ENCODE assay signal across 22 cellular contexts in the genomic region with DNA sequence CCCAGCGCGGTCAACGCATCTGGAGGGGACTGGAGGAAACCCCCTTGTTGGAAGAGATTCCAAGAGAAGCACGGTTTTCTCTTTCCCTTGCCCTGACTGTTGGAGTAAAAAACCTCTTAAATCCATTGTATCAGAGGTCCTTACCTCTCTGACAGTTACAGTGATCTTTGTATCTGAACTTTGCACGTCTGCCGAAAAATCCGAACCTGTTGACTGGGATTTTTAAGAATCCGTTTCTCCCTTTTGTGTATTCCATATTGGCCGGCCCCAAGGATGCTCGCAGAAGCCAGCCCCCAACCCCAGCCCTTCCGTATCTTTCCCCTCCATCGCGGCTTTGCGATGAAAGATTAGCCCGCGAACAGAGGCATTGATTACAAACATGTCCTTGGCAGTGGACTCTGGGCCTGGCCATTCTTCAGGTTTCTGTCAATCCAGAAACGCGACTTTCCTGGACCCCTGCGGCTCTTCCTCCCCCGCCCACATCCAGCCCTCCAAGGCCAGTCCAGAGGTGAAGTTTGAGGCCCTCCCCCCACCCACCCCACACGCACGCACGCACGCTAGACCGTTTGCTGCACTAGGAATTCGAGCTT. TPM values are rescaled to one million over a fixed set of nuclear protein-coding genes. Genes with fewer than 3 reads are reported as not detected.
DNase-seq lines count a peak whose midpoint lies in the region; ATAC-seq and TF ChIP-seq lines count a peak whose summit lies in the region.
"Had no signal": no experiment of that assay in that cellular context is flagged by ENCODE, and none has a peak within 500 bp of the region (broad histone marks: within the 10 kb centered on the region; RNA-seq: fewer than 3 reads in every experiment).

No MANE protein-coding gene starts in this region.

- DNase-seq in CD4-positive, CD25-positive, alpha-beta regulatory T cell = peak in 1 of 3 donors; percentile 21
- DNase-seq in GM13976 (ENCODE audit: low spot score) (peak; percentile 32), mesendoderm (peak; percentile 39), activated gamma-delta T cell (lab: John Stamatoyannopoulos, UW) (no peak), esophagus squamous epithelium (lab: John Stamatoyannopoulos, UW) (no peak)
- DNase-seq: activated CD4-positive, alpha-beta T cell treated with anti-CD3 and anti-CD28 coated beads for 1 hour; activated naive CD8-positive, alpha-beta T cell treated with anti-CD3 and anti-CD28 coated beads, Interleukin-2, amount 10 ng/mL, durations not matched to agents 7 days and 5 days; activated T-cell treated with anti-CD3 and anti-CD28 coated beads for 4 hours; BE2C; kidney; natural killer cell; NCI-H1436; PC-9; SJCRH30; T1000 had no signal

- peaks cover 10 to 48% (median 31%) of the 10 kb centered on the region in 4 donors for H3K4me1 Mint-ChIP-seq in CD4-positive, CD25-positive, alpha-beta regulatory T cell
- peaks cover 84% of the 10 kb centered on the region for H3K4me1 Mint-ChIP-seq in brain

- H3K27me3 Mint-ChIP-seq in CD4-positive, CD25-positive, alpha-beta regulatory T cell = peaks cover 95% of the 10 kb centered on the region
- peaks cover 45% of the 10 kb centered on the region for H3K27me3 Mint-ChIP-seq in brain

- ATAC-seq in CD4-positive, CD25-positive, alpha-beta regulatory T cell (ENCODE audit: low read depth in 2 of 2) = no peak
- no peak for ATAC-seq in HG03432 (IDR thresholded peaks at IDR 0.05; ENCODE audit: unreplicated experiment)

- H3K9me3 Mint-ChIP-seq in CD4-positive, CD25-positive, alpha-beta regulatory T cell = peaks cover 0 to 14% (median 2%) of the 10 kb centered on the region in 7 donors
- peaks cover 3 to 11% (median 7%) of the 10 kb centered on the region in 5 experiments for H3K9me3 Mint-ChIP-seq in brain
- H3K9me3 Mint-ChIP-seq: activated naive CD8-positive, alpha-beta T cell treated with anti-CD3 and anti-CD28 coated beads, Interleukin-2, amount 10 ng/mL, durations not matched to agents 7 days and 5 days; natural killer cell had no signal

- no peak overlapping the region for H3K4me3 ChIP-seq in CD4-positive, CD25-positive, alpha-beta regulatory T cell (ENCODE audit: low read depth, low read length)
- H3K4me3 ChIP-seq in mesendoderm (ENCODE audit: low read length) = no peak overlapping the region
- no peak overlapping the region for H3K4me3 ChIP-seq in esophagus squamous epithelium
- H3K4me3 ChIP-seq: breast epithelium, esophagus muscularis mucosa, PC-9, SJCRH30, thoracic aorta had no signal

- no peaks in the 10 kb centered on the region for H3K36me3 ChIP-seq in CD4-positive, CD25-positive, alpha-beta regulatory T cell (ENCODE audit: control insufficient read depth, insufficient read depth, low read length)
- H3K36me3 ChIP-seq in mesendoderm (ENCODE audit: control insufficient read depth, insufficient read depth, low read length) = no peaks in the 10 kb centered on the region
- H3K36me3 ChIP-seq in esophagus squamous epithelium = no peaks in the 10 kb centered on the region
- H3K36me3 ChIP-seq: BE2C, breast epithelium, esophagus muscularis mucosa, SJCRH30, thoracic aorta had no signal

- H2BK120ac ChIP-seq in mesendoderm (ENCODE audit: low read depth, low read length) = no peak overlapping the region

- intact Hi-C loops in esophagus squamous epithelium (cut with DNase I) = no loop called here

- TF ChIP-seq CTCF in GM13976 (IDR thresholded peaks at IDR 0.05; ENCODE audit: borderline replicate concordance, control extremely low read depth, extremely low read depth, insufficient read depth, missing control alignments) = no peak
- TF ChIP-seq CTCF in brain (conservative IDR thresholded peaks at IDR 0.05) = no peak
- TF ChIP-seq CTCF in esophagus squamous epithelium (IDR thresholded peaks at IDR 0.05) = no peak

- no peak overlapping the region for H2BK15ac ChIP-seq in mesendoderm (replicated peaks; ENCODE audit: low read depth)

- WGBS in mesendoderm (ENCODE audit: extremely low coverage, insufficient coverage, low lambda C conversion rate) = no CpG with 5 or more reads among the region's 26 CpGs
- WGBS in esophagus squamous epithelium, 2 donors = 41 to 64% methylated on average over 16 to 20 of the region's 26 CpGs

- H3K4ac ChIP-seq in mesendoderm (ENCODE audit: low read depth, low read length) = no peak overlapping the region

- H3K27ac ChIP-seq in CD4-positive, CD25-positive, alpha-beta regulatory T cell (ENCODE audit: insufficient read depth, low read length, poor library complexity, severe bottlenecking) = no peak overlapping the region
- H3K27ac ChIP-seq in mesendoderm (ENCODE audit: low read depth, low read length) (no peak overlapping the region), esophagus squamous epithelium (no peak overlapping the region)
- H3K27ac ChIP-seq: breast epithelium, esophagus muscularis mucosa, PC-9, SJCRH30 had no signal

- no peak overlapping the region for H3K23ac ChIP-seq in mesendoderm (ENCODE audit: low read length)

- H3K56ac ChIP-seq in mesendoderm (ENCODE audit: low read length) = no peak overlapping the region

- H3K27me3 ChIP-seq in CD4-positive, CD25-positive, alpha-beta regulatory T cell (ENCODE audit: control insufficient read depth, insufficient read depth, low read length) = peaks cover 58% of the 10 kb centered on the region
- H3K27me3 ChIP-seq in mesendoderm (ENCODE audit: insufficient read depth, low read length, poor library complexity) (peaks cover 49% of the 10 kb centered on the region), esophagus squamous epithelium (peaks cover 27 to 78% (median 51%) of the 10 kb centered on the region in 4 donors)
- H3K27me3 ChIP-seq: SJCRH30 had no signal

- in situ Hi-C loops in GM13976 (cut with MboI; ENCODE audit: low sequenced_read_pairs, unreplicated experiment) = loop anchor here (25.0 kb wide), 2 partner anchors 1268 to 1368 kb away; a partner anchor contains a TSS

- peak overlapping the region in 2 of 4 donors; percentile 51 to 71 for H3K4me3 Mint-ChIP-seq in CD4-positive, CD25-positive, alpha-beta regulatory T cell
- peak overlapping the region in 4 of 5 experiments; percentile 9 to 91 (median 44) for H3K4me3 Mint-ChIP-seq in brain

- no peak overlapping the region for H2BK5ac ChIP-seq in mesendoderm (ENCODE audit: low read length)

- H3K9ac ChIP-seq in mesendoderm (ENCODE audit: low read length) = no peak overlapping the region

- no peak overlapping the region for H2AK5ac ChIP-seq in mesendoderm (ENCODE audit: low read length)

- H3K27ac Mint-ChIP-seq in CD4-positive, CD25-positive, alpha-beta regulatory T cell = peak overlapping the region in 2 of 3 donors; percentile 46 to 87
- peak overlapping the region in 2 of 5 experiments; percentile 74 to 93 for H3K27ac Mint-ChIP-seq in brain

- peaks cover 0 to 11% of the 10 kb centered on the region in 2 experiments for H3K9me3 ChIP-seq in CD4-positive, CD25-positive, alpha-beta regulatory T cell (ENCODE audit: control insufficient read depth in 2 of 2, low read length in 2 of 2)
- H3K9me3 ChIP-seq in esophagus squamous epithelium = no peaks in the 10 kb centered on the region
- H3K9me3 ChIP-seq: BE2C, esophagus muscularis mucosa, SJCRH30, thoracic aorta had no signal

- no peaks in the 10 kb centered on the region for H3K79me2 ChIP-seq in mesendoderm (ENCODE audit: control insufficient read depth, insufficient read depth, low read length)

- no peak overlapping the region for H3K18ac ChIP-seq in mesendoderm (ENCODE audit: low read length)

- no peak for TF ChIP-seq POLR2A in esophagus squamous epithelium (IDR thresholded peaks at IDR 0.05)

- H3K36me3 Mint-ChIP-seq in CD4-positive, CD25-positive, alpha-beta regulatory T cell = no peaks in the 10 kb centered on the region
- H3K36me3 Mint-ChIP-seq in brain = peaks cover 24% of the 10 kb centered on the region
- H3K36me3 Mint-ChIP-seq: natural killer cell had no signal

- H3K4me2 ChIP-seq in mesendoderm (ENCODE audit: low read length) = no peak overlapping the region
- H3K4me2 ChIP-seq: PC-9 had no signal

- no peaks in the 10 kb centered on the region for H3K79me1 ChIP-seq in mesendoderm (ENCODE audit: low read length)

- no peak overlapping the region for H4K8ac ChIP-seq in mesendoderm (ENCODE audit: low read depth, low read length)

- no peak overlapping the region for H4K5ac ChIP-seq in mesendoderm (ENCODE audit: low read length)

- peaks cover 34% of the 10 kb centered on the region for H3K4me1 ChIP-seq in CD4-positive, CD25-positive, alpha-beta regulatory T cell (ENCODE audit: control insufficient read depth, insufficient read depth, low read length, poor library complexity, severe bottlenecking)
- H3K4me1 ChIP-seq in mesendoderm (ENCODE audit: control insufficient read depth, low read depth, low read length) (no peaks in the 10 kb centered on the region), esophagus squamous epithelium (peaks cover 15 to 44% (median 21%) of the 10 kb centered on the region in 3 donors)
- H3K4me1 ChIP-seq: BE2C, SJCRH30 had no signal

RNA-seq across cellular contexts. Expression of a gene that starts 4.6 kb away (rescaled TPM):
- not detected for total RNA-seq in CD4-positive, CD25-positive, alpha-beta regulatory T cell
- polyA plus RNA-seq in CD4-positive, CD25-positive, alpha-beta regulatory T cell = not detected
- 0.63 TPM for polyA plus RNA-seq in brain (ENCODE audit: insufficient read depth, low read depth, low replicate concordance)
- 0.29 TPM for polyA plus RNA-seq in mesendoderm (2013, experiment 1 of 2)
- 0.28 TPM for polyA plus RNA-seq in mesendoderm (2013, experiment 2 of 2)
- total RNA-seq in esophagus squamous epithelium = not detected
- total RNA-seq: activated naive CD8-positive, alpha-beta T cell treated with anti-CD3 and anti-CD28 coated beads, Interleukin-2, amount 10 ng/mL, durations not matched to agents 7 days and 5 days; glomerular endothelial cell; kidney; natural killer cell had no signal

RNA-seq across cellular contexts. Expression of a gene that starts 22.0 kb away (rescaled TPM):
- total RNA-seq in CD4-positive, CD25-positive, alpha-beta regulatory T cell = 0.47 TPM
- polyA plus RNA-seq in CD4-positive, CD25-positive, alpha-beta regulatory T cell = not detected
- 0.17 TPM for polyA plus RNA-seq in brain (ENCODE audit: insufficient read depth, low read depth, low replicate concordance)
- polyA plus RNA-seq in mesendoderm (2013, experiment 1 of 2) = 0.14 TPM
- 0.10 TPM for polyA plus RNA-seq in mesendoderm (2013, experiment 2 of 2)
- not detected for total RNA-seq in esophagus squamous epithelium
- total RNA-seq: activated naive CD8-positive, alpha-beta T cell treated with anti-CD3 and anti-CD28 coated beads, Interleukin-2, amount 10 ng/mL, durations not matched to agents 7 days and 5 days; dermis microvascular lymphatic vessel endothelial cell; esophagus muscularis mucosa; kidney had no signal

Comparison
In these comparisons a context has a peak if more than half of its experiments do, and no peak if none do; other contexts are left out.
1. DNase-seq: peak in GM13976 (single experiment) and mesendoderm (single experiment); none in activated gamma-delta T cell (single experiment) and esophagus squamous epithelium (single experiment).